ENCODE assay signal across 16 cellular contexts in the genomic region with DNA sequence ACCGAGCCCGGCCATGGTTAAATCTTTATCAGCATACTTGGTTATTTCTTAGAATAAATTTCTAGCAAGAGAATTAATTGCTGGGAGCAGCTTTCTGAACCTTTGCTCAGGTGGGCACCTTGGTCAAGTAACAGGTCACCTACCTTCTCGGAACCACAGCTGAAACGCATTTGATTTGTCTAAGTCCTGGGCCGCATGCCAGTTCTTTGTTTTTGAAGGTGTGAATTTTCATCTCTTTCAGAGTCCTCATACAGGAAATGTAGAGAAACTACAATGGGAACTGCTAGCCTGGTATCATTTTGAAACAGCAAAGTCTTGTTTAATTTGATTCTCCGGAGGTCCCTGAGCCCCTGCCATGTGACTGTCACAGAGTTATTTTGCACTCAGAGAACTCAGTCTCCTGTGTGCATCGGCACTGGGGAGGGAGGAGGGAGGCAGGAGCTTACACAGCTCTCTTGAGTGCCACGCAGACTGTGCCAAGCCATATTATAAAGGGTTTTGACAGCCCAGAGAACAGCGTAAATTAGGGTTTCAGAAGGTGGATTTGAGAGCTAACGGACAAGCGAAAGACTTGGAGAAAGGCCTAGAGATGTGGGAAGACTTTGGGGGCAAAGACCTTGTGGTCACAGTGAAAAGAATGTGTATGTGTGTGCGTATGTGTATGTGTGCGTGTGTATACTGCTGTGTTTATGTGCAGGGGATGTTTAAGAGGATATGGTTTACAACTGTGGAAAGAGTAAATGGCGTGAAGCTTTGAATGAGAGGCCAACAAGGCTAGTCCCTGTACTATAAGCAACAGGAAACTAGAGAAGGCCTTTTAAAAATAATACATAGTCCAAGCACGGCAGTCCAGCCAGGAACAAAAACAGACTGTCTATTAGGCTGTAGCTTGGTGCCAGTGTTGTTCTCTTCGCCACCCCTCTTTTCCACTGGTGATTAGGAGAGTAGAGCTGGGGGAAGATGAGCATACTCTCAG.
A peak's percentile ranks its signal among the peaks of the same experiment; 100 is the strongest.
DNase-seq lines count a peak whose midpoint lies in the region; ATAC-seq and TF ChIP-seq lines count a peak whose summit lies in the region.
"Had no signal": no experiment of that assay in that cellular context is flagged by ENCODE, and none has a peak within 500 bp of the region (broad histone marks: within the 10 kb centered on the region; RNA-seq: fewer than 3 reads in every experiment).

No MANE protein-coding gene starts in this region.

- peaks cover 2% of the 10 kb centered on the region for H3K4me1 Mint-ChIP-seq in glutamatergic neuron (ENCODE audit: low read depth, unreplicated experiment)
- H3K4me1 Mint-ChIP-seq: activated CD4-positive, alpha-beta memory T cell treated with anti-CD3 and anti-CD28 coated beads, Interleukin-2, amount 10 ng/mL, durations not matched to agents 7 days and 5 days; activated T-helper 17 cell treated with anti-CD3 and anti-CD28 coated beads, Interleukin-2, amount 50 U/mL, for 72 hours; stimulated activated naive CD8-positive, alpha-beta T cell treated with anti-CD3 and anti-CD28 coated beads, Interleukin-15, amount 100 ng/mL, for 72 hours had no signal

- H3K27me3 ChIP-seq in stomach, result no peaks in the 10 kb centered on the region
- H3K27me3 ChIP-seq: BLaER1 treated with 17β-estradiol and CSF1 and Interleukin-3, amounts not matched to agents 10 nM and 100 nM had no signal

- peaks cover 0 to 4% (median 0%) of the 10 kb centered on the region in 4 donors for H3K4me1 ChIP-seq in stomach

- DNase-seq in NCI-H2029 (lab: John Stamatoyannopoulos, UW) (peak; percentile 57), astrocyte of the cerebellum (ENCODE audit: low read depth) (peak; percentile 20), left cardiac atrium (no peak), retinal pigment epithelial cell (ENCODE audit: low read depth) (peak; percentile 41), cerebellum (ENCODE audit: low spot score) (no peak), stomach (no peak), glutamatergic neuron (no peak)
- DNase-seq: activated CD4-positive, alpha-beta memory T cell treated with anti-CD3 and anti-CD28 coated beads, Interleukin-2, amount 10 ng/mL, durations not matched to agents 7 days and 5 days; effector memory CD4-positive, alpha-beta T cell; naive thymus-derived CD4-positive, alpha-beta T cell; NCI-H1436 treated with DMSO at 0.1 percent for 48 hours; NK-92 treated with Interleukin-12 subunit alpha and Interleukin-12 subunit beta, amount 100 ng/mL, for 24 hours; stimulated activated naive CD8-positive, alpha-beta T cell treated with anti-CD3 and anti-CD28 coated beads, Interleukin-15, amount 100 ng/mL, for 72 hours had no signal

- WGBS in stomach, 5 donors, result 59 to 71% (median 63%) methylated on average over 16 of the region's 16 CpGs

- H3K4me3 ChIP-seq in astrocyte of the cerebellum (ENCODE audit: low read depth, low read length) (no peak overlapping the region), retinal pigment epithelial cell (ENCODE audit: low read length) (no peak overlapping the region), stomach (no peak overlapping the region)
- H3K4me3 ChIP-seq: BLaER1 treated with 17β-estradiol and CSF1 and Interleukin-3, amounts not matched to agents 10 nM and 100 nM had no signal

- no peaks in the 10 kb centered on the region for H3K9me3 Mint-ChIP-seq in glutamatergic neuron (ENCODE audit: unreplicated experiment)
- H3K9me3 Mint-ChIP-seq: activated T-helper 17 cell treated with anti-CD3 and anti-CD28 coated beads, Interleukin-2, amount 50 U/mL, for 72 hours had no signal

- H3K9me3 ChIP-seq in stomach, result no peaks in the 10 kb centered on the region

- peaks cover 7% of the 10 kb centered on the region for H3K36me3 Mint-ChIP-seq in glutamatergic neuron (ENCODE audit: unreplicated experiment)

- H3K36me3 ChIP-seq in stomach, result no peaks in the 10 kb centered on the region
- H3K36me3 ChIP-seq: BLaER1 treated with 17β-estradiol and CSF1 and Interleukin-3, amounts not matched to agents 10 nM and 100 nM had no signal

- intact Hi-C loops in left cardiac atrium (cut with DNase I), result no loop called here
- intact Hi-C loops in stomach (cut with DNase I; ENCODE audit: low total_unique reads), result no loop called here

- in situ Hi-C loops in astrocyte of the cerebellum (cut with HindIII; ENCODE audit: low sequenced_read_pairs), result no loop called here

- no peak overlapping the region for H3K27ac ChIP-seq in stomach
- H3K27ac ChIP-seq: BLaER1 treated with 17β-estradiol and CSF1 and Interleukin-3, amounts not matched to agents 10 nM and 100 nM had no signal

- no peak for TF ChIP-seq POLR2A in stomach (IDR thresholded peaks at IDR 0.05)

- TF ChIP-seq CTCF in astrocyte of the cerebellum (IDR thresholded peaks at IDR 0.05; ENCODE audit: low read depth, low read length, missing control alignments) (no peak), retinal pigment epithelial cell (conservative IDR thresholded peaks at IDR 0.05; ENCODE audit: low read depth, low read length) (no peak), stomach (IDR thresholded peaks at IDR 0.05) (no peak), glutamatergic neuron (IDR thresholded peaks at IDR 0.05; ENCODE audit: partially characterized antibody, unreplicated experiment) (no peak)

- no peak for TF ChIP-seq EP300 in stomach (IDR thresholded peaks at IDR 0.05)

- H3K4me3 Mint-ChIP-seq in glutamatergic neuron (ENCODE audit: unreplicated experiment), result no peak overlapping the region
- H3K4me3 Mint-ChIP-seq: activated CD4-positive, alpha-beta memory T cell treated with anti-CD3 and anti-CD28 coated beads, Interleukin-2, amount 10 ng/mL, durations not matched to agents 7 days and 5 days; activated T-helper 17 cell treated with anti-CD3 and anti-CD28 coated beads, Interleukin-2, amount 50 U/mL, for 72 hours; naive thymus-derived CD4-positive, alpha-beta T cell; stimulated activated naive CD8-positive, alpha-beta T cell treated with anti-CD3 and anti-CD28 coated beads, Interleukin-15, amount 100 ng/mL, for 72 hours had no signal

- ATAC-seq in left cardiac atrium (peak; percentile 45 to 61), HG03571 (IDR thresholded peaks at IDR 0.05; ENCODE audit: unreplicated experiment) (no peak)
- ATAC-seq: activated T-helper 17 cell treated with anti-CD3 and anti-CD28 coated beads, Interleukin-2, amount 50 U/mL, for 72 hours; naive thymus-derived CD4-positive, alpha-beta T cell; stimulated activated naive CD8-positive, alpha-beta T cell treated with anti-CD3 and anti-CD28 coated beads, Interleukin-15, amount 100 ng/mL, for 72 hours had no signal

- peaks cover 1% of the 10 kb centered on the region for H3K27me3 Mint-ChIP-seq in glutamatergic neuron (ENCODE audit: unreplicated experiment)
- H3K27me3 Mint-ChIP-seq: activated T-helper 17 cell treated with anti-CD3 and anti-CD28 coated beads, Interleukin-2, amount 50 U/mL, for 72 hours; naive thymus-derived CD4-positive, alpha-beta T cell; stimulated activated naive CD8-positive, alpha-beta T cell treated with anti-CD3 and anti-CD28 coated beads, Interleukin-15, amount 100 ng/mL, for 72 hours had no signal

- no peak overlapping the region for H3K27ac Mint-ChIP-seq in glutamatergic neuron (ENCODE audit: unreplicated experiment)
- H3K27ac Mint-ChIP-seq: activated CD4-positive, alpha-beta memory T cell treated with anti-CD3 and anti-CD28 coated beads, Interleukin-2, amount 10 ng/mL, durations not matched to agents 7 days and 5 days; activated T-helper 17 cell treated with anti-CD3 and anti-CD28 coated beads, Interleukin-2, amount 50 U/mL, for 72 hours; naive thymus-derived CD4-positive, alpha-beta T cell had no signal

Comparison
In these comparisons a context has a peak if more than half of its experiments do, and no peak if none do; other contexts are left out.
1. DNase-seq: peak in NCI-H2029 (single experiment), astrocyte of the cerebellum (single experiment) and retinal pigment epithelial cell (single experiment); none in left cardiac atrium (single experiment), cerebellum (single experiment), stomach (single experiment) and glutamatergic neuron (single experiment).